Comparison of ENCODE assay signal across 8 cellular contexts in the genomic region with DNA sequence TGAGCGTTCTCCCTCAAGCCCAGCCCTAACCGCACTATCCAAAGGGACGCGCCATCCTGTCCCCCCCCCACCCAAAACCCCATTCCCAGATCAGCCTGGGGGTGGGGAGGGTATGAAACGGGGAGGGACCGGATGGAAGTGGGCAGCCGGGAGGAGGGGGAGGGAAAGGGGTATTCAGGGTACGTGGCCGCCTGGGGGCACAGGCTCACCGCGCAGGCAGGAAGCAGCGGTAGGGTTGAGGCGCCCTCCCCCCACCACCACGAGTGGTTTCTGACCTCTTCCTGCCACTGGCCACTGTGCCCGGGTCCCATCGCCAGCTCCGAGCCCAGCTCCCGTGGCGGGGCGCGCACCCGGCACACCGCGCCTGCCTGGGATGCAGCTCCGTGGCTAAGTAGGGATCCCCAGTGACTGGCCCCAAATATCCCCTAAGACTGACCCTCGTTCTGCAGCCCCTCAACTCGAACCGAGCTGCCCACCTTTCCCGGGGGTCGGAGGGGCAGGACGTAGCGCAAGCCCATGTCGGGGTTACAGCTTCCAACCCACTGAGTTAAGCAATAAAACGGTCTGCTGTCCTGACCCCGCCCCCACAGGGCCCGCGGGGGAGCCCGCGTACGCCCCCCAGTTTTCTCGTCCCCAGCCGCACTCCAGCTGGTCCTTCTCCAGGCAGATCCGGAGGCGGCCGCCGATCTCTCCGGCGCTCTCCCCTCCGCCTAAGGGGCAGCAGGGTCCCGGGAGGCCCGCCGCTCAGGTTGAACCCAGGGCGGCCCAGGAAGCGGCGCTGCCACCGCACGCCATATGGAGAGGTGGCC. TPM values are rescaled to one million over a fixed set of nuclear protein-coding genes. Genes with fewer than 3 reads are reported as not detected.
DNase-seq lines count a peak whose midpoint lies in the region; ATAC-seq and TF ChIP-seq lines count a peak whose summit lies in the region.

No MANE protein-coding gene starts in this region.

- CTCF ChIA-PET in T-cell (lab: Charles Lee): interaction anchor here (0.8 to 1.5 kb wide), 4 partner anchors 49 to 75 kb away, joined by 3 to 7 read pairs (median 4); no protein-coding TSS in a partner anchor

- H3K4me1 ChIP-seq in HUES48 (ENCODE audit: control insufficient read depth, insufficient read depth, low read length) (peaks cover 21% of the 10 kb centered on the region), iPS-15b (ENCODE audit: control insufficient read depth, insufficient read depth, low read length) (peaks cover 18% of the 10 kb centered on the region)

- no peaks in the 10 kb centered on the region for H3K9me3 ChIP-seq in HUES48 (ENCODE audit: control insufficient read depth, insufficient read depth, low read length)
- no peaks in the 10 kb centered on the region for H3K9me3 ChIP-seq in iPS-15b (ENCODE audit: control insufficient read depth, insufficient read depth, low read length)

- no peak for TF ChIP-seq CTCF in astrocyte of the spinal cord (IDR thresholded peaks at IDR 0.05; ENCODE audit: low read depth, low read length)

- H3K4me3 Mint-ChIP-seq in T-cell: peak overlapping the region; percentile 83 to 93 (median 84)

- peak; percentile 33 to 45 (median 38) for ATAC-seq in T-cell (replicated peaks in 1 of 4)

- H3K4me3 ChIP-seq in HUES48 (ENCODE audit: low read depth, low read length): peak overlapping the region; percentile 87
- peak overlapping the region; percentile 94 for H3K4me3 ChIP-seq in astrocyte of the spinal cord (ENCODE audit: low read depth, low read length)
- H3K4me3 ChIP-seq in iPS-15b (ENCODE audit: low read depth, low read length): peak overlapping the region; percentile 93
- H3K4me3 ChIP-seq in skin epidermis: peak overlapping the region; percentile 76 to 97 (median 89)

- POLR2A ChIA-PET in T-cell (lab: Charles Lee): no interaction called here

- peaks cover 0 to 2% of the 10 kb centered on the region in 2 donors for H3K27me3 Mint-ChIP-seq in T-cell

- peaks cover 33% of the 10 kb centered on the region for H3K36me3 ChIP-seq in HUES48 (ENCODE audit: control insufficient read depth, insufficient read depth, low read length)
- peaks cover 18% of the 10 kb centered on the region for H3K36me3 ChIP-seq in iPS-15b (ENCODE audit: control insufficient read depth, insufficient read depth, low read length)

- H3K36me3 Mint-ChIP-seq in T-cell: peaks cover 20% of the 10 kb centered on the region

- peaks cover 0 to 4% (median 0%) of the 10 kb centered on the region in 3 donors for H3K9me3 Mint-ChIP-seq in T-cell

- peaks cover 47 to 62% (median 56%) of the 10 kb centered on the region in 3 donors for H3K4me1 Mint-ChIP-seq in T-cell

- in situ Hi-C loops in astrocyte of the spinal cord (cut with HindIII; ENCODE audit: low sequenced_read_pairs): no loop called here

- H3K27ac ChIP-seq in HUES48 (ENCODE audit: low read depth, low read length): peak overlapping the region; percentile 97
- peak overlapping the region; percentile 43 to 99 (median 94) for H3K27ac ChIP-seq in skin epidermis

- H3K27me3 ChIP-seq in HUES48 (ENCODE audit: control insufficient read depth, insufficient read depth, low read length): no peaks in the 10 kb centered on the region
- H3K27me3 ChIP-seq in iPS-15b (ENCODE audit: control insufficient read depth, insufficient read depth, low read length): peaks cover 6% of the 10 kb centered on the region

- H3K27ac Mint-ChIP-seq in T-cell: peak overlapping the region; percentile 99

- DNase-seq in EL (peak; percentile 98), T-cell (peak in 31 of 34 experiments; percentile 19 to 68 (median 44)), astrocyte of the spinal cord (ENCODE audit: low read depth, low spot score) (peak; percentile 97), cortex of kidney (lab: John Stamatoyannopoulos, UW) (no peak), occipital lobe (lab: John Stamatoyannopoulos, UW) (no peak)

- H3K9ac ChIP-seq in HUES48 (ENCODE audit: low read depth, low read length) (peak overlapping the region; percentile 91), iPS-15b (ENCODE audit: low read depth, low read length) (peak overlapping the region; percentile 87)

RNA-seq across cellular contexts. Expression of a gene that starts 1.2 kb away (rescaled TPM):
- total RNA-seq in T-cell (100 to 1,000 TPM in 4 of 5 donors, 10 to 100 TPM in 1; 84.8 to 219 (median 122) TPM), occipital lobe (12.2 TPM)

Comparison
In these comparisons a context has a peak if more than half of its experiments do, and no peak if none do; other contexts are left out.
1. DNase-seq: peak in EL (single experiment), T-cell (31 of 34) and astrocyte of the spinal cord (single experiment); none in cortex of kidney (single experiment) and occipital lobe (single experiment).
2. Peak in every context shown above with its lines, with median percentiles within 50 percentile points of each other: H3K4me3 ChIP-seq.